Comparison of ENCODE assay signal across 18 cellular contexts in the genomic region with DNA sequence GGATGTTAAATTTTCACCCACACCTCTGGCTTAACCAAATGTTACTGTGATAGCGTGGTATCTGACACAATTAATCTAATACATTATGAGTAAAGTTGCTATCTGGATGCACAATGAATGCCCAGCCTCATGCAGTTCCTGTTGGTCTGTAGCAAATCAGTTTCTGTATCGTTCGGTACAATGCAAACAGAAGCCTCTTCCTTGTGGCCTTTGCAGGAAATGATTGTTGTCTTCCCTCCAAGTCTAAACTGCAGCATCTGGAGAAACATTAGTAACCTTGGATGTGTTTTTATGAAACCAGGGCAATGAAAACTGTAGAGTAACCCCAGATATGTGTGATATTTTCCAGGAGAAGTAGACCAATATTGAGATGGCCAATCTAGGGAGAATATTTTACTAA. TPM values are rescaled to one million over a fixed set of nuclear protein-coding genes. Genes with fewer than 3 reads are reported as not detected.
DNase-seq lines count a peak whose midpoint lies in the region; ATAC-seq and TF ChIP-seq lines count a peak whose summit lies in the region.
"Had no signal": no experiment of that assay in that cellular context is flagged by ENCODE, and none has a peak within 500 bp of the region (broad histone marks: within the 10 kb centered on the region; RNA-seq: fewer than 3 reads in every experiment).

No MANE protein-coding gene starts in this region.

- peak overlapping the region; percentile 27 for H3K4me3 Mint-ChIP-seq in memory B cell
- H3K4me3 Mint-ChIP-seq: neural progenitor cell had no signal

- no peaks in the 10 kb centered on the region for H3K27me3 ChIP-seq in MG63
- no peaks in the 10 kb centered on the region for H3K27me3 ChIP-seq in body of pancreas
- H3K27me3 ChIP-seq: neural progenitor cell had no signal

- peak overlapping the region in 1 of 4 donors; percentile 40 for H3K27ac ChIP-seq in body of pancreas
- H3K27ac ChIP-seq: HL-60, neural progenitor cell had no signal

- peak; percentile 22 for DNase-seq in AG08396 (ENCODE audit: low spot score)
- DNase-seq in MG63: peak; percentile 20
- peak; percentile 36 for DNase-seq in epidermal melanocyte (ENCODE audit: insufficient read length, low spot score)
- DNase-seq in memory B cell (ENCODE audit: low spot score in 2 of 2): no peak
- no peak for DNase-seq in body of pancreas
- DNase-seq in NCI-H226: no peak
- DNase-seq: activated T-cell treated with anti-CD3 and anti-CD28 coated beads, Interleukin-2, amount 50 U/mL, for 1 hour; AML-193; GF-D8; MM.1S; NCI-H69; SHP77 treated with DMSO at 0.1 percent for 48 hours; stimulated activated CD8-positive, alpha-beta memory T cell treated with anti-CD3 and anti-CD28 coated beads, Interleukin-4, amount 100 ng/mL, for 48 hours had no signal

- peaks cover 10% of the 10 kb centered on the region for H3K4me1 Mint-ChIP-seq in memory B cell

- ATAC-seq in memory B cell (ENCODE audit: low read depth): no peak
- no peak for ATAC-seq in body of pancreas
- no peak for ATAC-seq in HG02571 (IDR thresholded peaks at IDR 0.05; ENCODE audit: unreplicated experiment)
- ATAC-seq in GM21528 (IDR thresholded peaks at IDR 0.05; ENCODE audit: low FRiP score, unreplicated experiment): no peak
- ATAC-seq: activated CD4-positive, CD25-positive, alpha-beta regulatory T cell treated with anti-CD3 and anti-CD28 coated beads, Interleukin-2, amount 50 U/mL, for 24 hours had no signal

- H3K9me3 ChIP-seq in MG63 (no peaks in the 10 kb centered on the region), body of pancreas (no peaks in the 10 kb centered on the region)

- intact Hi-C loops in body of pancreas (cut with DNase I): no loop called here

- H3K4me3 ChIP-seq in MG63 (no peak overlapping the region), body of pancreas (no peak overlapping the region)
- H3K4me3 ChIP-seq: neural progenitor cell had no signal

- peaks cover 2% of the 10 kb centered on the region for H3K27me3 Mint-ChIP-seq in memory B cell

- H3K36me3 Mint-ChIP-seq in memory B cell: peaks cover 3% of the 10 kb centered on the region

- peaks cover 7% of the 10 kb centered on the region for H3K36me3 ChIP-seq in MG63
- no peaks in the 10 kb centered on the region for H3K36me3 ChIP-seq in body of pancreas (replicated peaks in 1 of 2; ENCODE audit: insufficient read depth in 1 of 2, low read depth in 2 of 2)
- H3K36me3 ChIP-seq: neural progenitor cell had no signal

- H3K27ac Mint-ChIP-seq in memory B cell: no peak overlapping the region

- H3K4me1 ChIP-seq in body of pancreas: no peaks in the 10 kb centered on the region

- no peaks in the 10 kb centered on the region for H3K9me3 Mint-ChIP-seq in memory B cell
- H3K9me3 Mint-ChIP-seq: neural progenitor cell had no signal

- no peak for TF ChIP-seq POLR2A in body of pancreas (IDR thresholded peaks at IDR 0.05)

- WGBS in body of pancreas, 2 donors: 30 to 61% methylated on average over 3 of the region's 3 CpGs

- no peak for TF ChIP-seq CTCF in body of pancreas (IDR thresholded peaks at IDR 0.05)

RNA-seq across cellular contexts. Expression of a gene that starts 46.8 kb away (rescaled TPM):
- total RNA-seq in MG63 (2014; rRNA removed; shearing (Covaris generic); ENCODE audit: low replicate concordance): 18.6 and 42.8 TPM in 2 replicates
- total RNA-seq in body of pancreas: 100 to 1,000 TPM in 1 of 2 donors, 10 to 100 TPM in 1; 61.5 to 137 TPM

Comparison
In these comparisons a context has a peak if more than half of its experiments do, and no peak if none do; other contexts are left out.
1. DNase-seq: peak in AG08396 (single experiment), MG63 (single experiment) and epidermal melanocyte (single experiment); none in memory B cell (0 of 2), body of pancreas (0 of 4) and NCI-H226 (single experiment).